Comparison of ENCODE assay signal across 10 cellular contexts in the genomic region with DNA sequence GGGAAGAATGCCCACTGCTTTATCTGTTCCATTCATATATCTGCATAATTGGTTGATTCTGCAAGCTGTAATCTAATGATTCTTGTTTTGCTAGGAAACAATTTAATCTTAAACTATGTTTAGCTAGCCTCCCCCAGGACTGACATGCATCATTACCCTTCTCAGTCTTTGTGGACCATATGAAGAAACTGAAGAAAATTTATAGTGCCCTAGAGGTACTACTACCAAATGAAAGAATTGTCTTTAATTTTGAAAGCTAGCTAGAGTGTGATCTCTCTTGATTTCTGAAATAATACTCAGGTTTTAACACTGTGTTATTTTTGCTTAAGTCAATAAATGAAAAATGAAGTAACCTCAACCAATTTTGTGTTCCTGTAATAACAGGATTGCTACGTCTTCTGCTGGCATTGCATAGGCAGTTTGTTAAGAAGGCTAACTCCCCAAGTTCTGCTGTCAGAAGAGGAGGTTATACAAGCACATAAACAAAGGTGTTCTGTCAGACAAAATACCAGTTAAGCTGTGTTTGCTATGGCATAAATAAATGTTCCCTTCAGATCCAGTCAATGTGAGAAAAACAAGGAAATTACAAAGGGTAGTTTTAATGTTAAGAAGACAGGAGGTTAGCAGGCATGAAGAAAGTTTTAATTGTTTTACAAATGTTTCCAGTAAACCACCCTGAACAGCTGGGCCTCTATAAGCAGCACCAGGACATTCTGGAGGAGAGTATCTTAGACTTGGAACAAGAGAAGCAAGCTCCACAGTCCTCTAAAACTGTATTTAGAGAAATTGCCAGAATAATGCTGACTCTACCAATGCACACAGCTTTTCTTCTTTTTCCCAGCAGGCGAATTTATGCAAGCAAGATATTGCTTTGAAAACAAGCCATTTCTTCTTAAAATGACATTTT.
"Had no signal": no experiment of that assay in that cellular context is flagged by ENCODE, and none has a peak within 500 bp of the region (broad histone marks: within the 10 kb centered on the region; RNA-seq: fewer than 3 reads in every experiment).

No MANE protein-coding gene starts in this region.

- H3K4me3 ChIP-seq: hepatocyte, ovary had no signal

- ATAC-seq: activated CD4-positive, CD25-positive, alpha-beta regulatory T cell treated with anti-CD3 and anti-CD28 coated beads, Interleukin-2, amount 50 U/mL, for 24 hours; stimulated activated effector memory CD8-positive, alpha-beta T cell treated with anti-CD3 and anti-CD28 coated beads, Interleukin-12 subunit alpha, Interleukin-12 subunit beta, amount 100 ng/mL, for 72 hours had no signal

- H3K9me3 ChIP-seq: ovary had no signal

- H3K4me1 Mint-ChIP-seq: activated naive CD8-positive, alpha-beta T cell treated with anti-CD3 and anti-CD28 coated beads, Interleukin-2, amount 10 ng/mL, durations not matched to agents 7 days and 5 days; stimulated activated effector memory CD8-positive, alpha-beta T cell treated with anti-CD3 and anti-CD28 coated beads, Interleukin-12 subunit alpha, Interleukin-12 subunit beta, amount 100 ng/mL, for 72 hours had no signal

- H3K4me3 Mint-ChIP-seq: activated naive CD8-positive, alpha-beta T cell treated with anti-CD3 and anti-CD28 coated beads, Interleukin-2, amount 10 ng/mL, durations not matched to agents 7 days and 5 days; stimulated activated effector memory CD8-positive, alpha-beta T cell treated with anti-CD3 and anti-CD28 coated beads, Interleukin-12 subunit alpha, Interleukin-12 subunit beta, amount 100 ng/mL, for 72 hours had no signal

- H3K36me3 ChIP-seq: brain microvascular endothelial cell, ovary had no signal

- H3K9me3 Mint-ChIP-seq: activated naive CD8-positive, alpha-beta T cell treated with anti-CD3 and anti-CD28 coated beads, Interleukin-2, amount 10 ng/mL, durations not matched to agents 7 days and 5 days had no signal

- H3K27me3 Mint-ChIP-seq: activated naive CD8-positive, alpha-beta T cell treated with anti-CD3 and anti-CD28 coated beads, Interleukin-2, amount 10 ng/mL, durations not matched to agents 7 days and 5 days had no signal

- DNase-seq: activated CD4-positive, alpha-beta T cell treated with anti-CD3 and anti-CD28 coated beads, Interleukin-2, amount 50 U/mL, for 1 hour; activated CD8-positive, alpha-beta memory T cell treated with anti-CD3 and anti-CD28 coated beads for 24 hours; activated naive CD8-positive, alpha-beta T cell treated with anti-CD3 and anti-CD28 coated beads, Interleukin-2, amount 10 ng/mL, durations not matched to agents 7 days and 5 days; brain microvascular endothelial cell; ovary; stimulated activated CD4-positive, alpha-beta T cell treated with anti-CD3 and anti-CD28 coated beads, Interleukin-12 subunit alpha, Interleukin-12 subunit beta, amount 100 ng/mL, for 4 hours; stimulated activated CD4-positive, alpha-beta T cell treated with anti-CD3 and anti-CD28 coated beads, Interleukin-2, amount 100 ng/mL, for 24 hours had no signal

- H3K36me3 Mint-ChIP-seq: activated naive CD8-positive, alpha-beta T cell treated with anti-CD3 and anti-CD28 coated beads, Interleukin-2, amount 10 ng/mL, durations not matched to agents 7 days and 5 days; stimulated activated effector memory CD8-positive, alpha-beta T cell treated with anti-CD3 and anti-CD28 coated beads, Interleukin-12 subunit alpha, Interleukin-12 subunit beta, amount 100 ng/mL, for 72 hours had no signal

- H3K27me3 ChIP-seq: brain microvascular endothelial cell, hepatocyte, ovary had no signal

- H3K27ac ChIP-seq: brain microvascular endothelial cell, hepatocyte had no signal

- H3K27ac Mint-ChIP-seq: activated naive CD8-positive, alpha-beta T cell treated with anti-CD3 and anti-CD28 coated beads, Interleukin-2, amount 10 ng/mL, durations not matched to agents 7 days and 5 days; stimulated activated effector memory CD8-positive, alpha-beta T cell treated with anti-CD3 and anti-CD28 coated beads, Interleukin-12 subunit alpha, Interleukin-12 subunit beta, amount 100 ng/mL, for 72 hours had no signal
